16 cellular contexts compared by ENCODE assay signal in the genomic region with DNA sequence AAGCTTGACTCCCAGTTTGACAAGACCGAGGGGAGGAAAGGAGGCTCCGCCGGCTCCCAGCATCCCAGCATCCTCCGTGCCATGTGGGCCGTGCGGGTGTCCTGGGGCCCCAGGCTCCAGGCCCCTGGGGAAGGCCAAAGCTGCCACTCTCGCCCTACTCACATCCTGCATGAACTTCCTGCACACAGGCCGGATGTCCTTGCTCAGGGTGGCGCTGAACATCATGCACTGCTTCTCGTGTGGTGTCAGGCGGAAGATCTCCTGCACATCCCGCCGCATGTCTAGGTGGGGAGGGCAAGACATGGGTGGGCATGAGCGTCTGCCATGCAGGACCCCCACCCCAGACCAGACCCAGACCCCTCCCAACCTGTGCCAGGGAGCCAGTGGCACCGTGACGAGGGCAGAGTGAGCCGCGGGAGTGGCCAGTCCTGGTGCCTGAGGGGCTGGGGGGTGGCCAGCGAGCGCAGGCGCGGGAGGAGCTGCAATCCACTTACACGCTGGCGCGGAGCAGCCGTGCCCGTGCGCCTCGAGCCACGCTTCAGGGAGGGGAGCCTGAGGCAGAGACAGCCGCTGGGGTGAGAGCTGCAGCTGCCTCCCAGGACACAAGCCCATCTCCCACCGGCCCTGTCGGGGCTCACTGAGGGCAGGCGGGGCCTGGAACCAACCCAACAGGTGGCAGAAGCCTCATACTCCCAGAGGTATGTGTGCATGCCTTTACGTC. TPM values are rescaled to one million over a fixed set of nuclear protein-coding genes. Genes with fewer than 3 reads are reported as not detected.
DNase-seq lines count a peak whose midpoint lies in the region; ATAC-seq and TF ChIP-seq lines count a peak whose summit lies in the region.
"Had no signal": no experiment of that assay in that cellular context is flagged by ENCODE, and none has a peak within 500 bp of the region (broad histone marks: within the 10 kb centered on the region; RNA-seq: fewer than 3 reads in every experiment).

No MANE protein-coding gene starts in this region.

- H3K4me1 Mint-ChIP-seq in activated naive CD8-positive, alpha-beta T cell treated with anti-CD3 and anti-CD28 coated beads for 36 hours, result peaks cover 52% of the 10 kb centered on the region

- peaks cover 4% of the 10 kb centered on the region for H3K27me3 Mint-ChIP-seq in activated naive CD8-positive, alpha-beta T cell treated with anti-CD3 and anti-CD28 coated beads for 36 hours

- peak overlapping the region; percentile 78 for H3K27ac Mint-ChIP-seq in activated naive CD8-positive, alpha-beta T cell treated with anti-CD3 and anti-CD28 coated beads for 36 hours
- H3K27ac Mint-ChIP-seq: WTC11 had no signal

- H3K9me3 ChIP-seq in spleen, result no peaks in the 10 kb centered on the region
- H3K9me3 ChIP-seq: esophagus muscularis mucosa, tibial artery had no signal

- peaks cover 8 to 100% (median 82%) of the 10 kb centered on the region in 6 donors for H3K36me3 ChIP-seq in spleen

- ATAC-seq in GM21723 (IDR thresholded peaks at IDR 0.05; ENCODE audit: unreplicated experiment) (no peak), GM18870 (IDR thresholded peaks at IDR 0.05; ENCODE audit: unreplicated experiment) (no peak), HG03097 (IDR thresholded peaks at IDR 0.05; ENCODE audit: low FRiP score, unreplicated experiment) (no peak)
- ATAC-seq: WTC11 had no signal

- no peak for TF ChIP-seq CTCF in spleen (IDR thresholded peaks at IDR 0.05 in 8 of 11, conservative IDR thresholded peaks at IDR 0.05 in 3 of 11)

- H3K27ac ChIP-seq in spleen, result peak overlapping the region; percentile 47 to 89 (median 82)
- H3K27ac ChIP-seq: esophagus muscularis mucosa, tibial artery had no signal

- H3K9me3 Mint-ChIP-seq in activated naive CD8-positive, alpha-beta T cell treated with anti-CD3 and anti-CD28 coated beads for 36 hours, result no peaks in the 10 kb centered on the region
- H3K9me3 Mint-ChIP-seq: WTC11 had no signal

- H3K4me3 ChIP-seq in spleen, result peak overlapping the region in 2 of 8 donors; percentile 2 to 38
- H3K4me3 ChIP-seq: esophagus muscularis mucosa, lung, smooth muscle cell, tibial artery had no signal

- H3K4me1 ChIP-seq in spleen, result peaks cover 50 to 100% (median 87%) of the 10 kb centered on the region in 6 donors

- TF ChIP-seq POLR2A in GM18526 (IDR thresholded peaks at IDR 0.05; ENCODE audit: extremely low read depth, insufficient read length), result peak; percentile 21
- TF ChIP-seq POLR2A in spleen (IDR thresholded peaks at IDR 0.05), result no peak

- H3K27me3 ChIP-seq in spleen (replicated peaks in 1 of 7), result no peaks in the 10 kb centered on the region
- H3K27me3 ChIP-seq: esophagus muscularis mucosa, tibial artery had no signal

- H3K36me3 Mint-ChIP-seq in activated naive CD8-positive, alpha-beta T cell treated with anti-CD3 and anti-CD28 coated beads for 36 hours, result peaks cover 62% of the 10 kb centered on the region

- intact Hi-C loops in spleen (cut with DNase I; ENCODE audit: low total_unique reads), result no loop called here

- 69 to 76% (median 73%) methylated on average over 13 to 35 of the region's 35 CpGs for WGBS in spleen, 5 donors

- H3K4me3 Mint-ChIP-seq in activated naive CD8-positive, alpha-beta T cell treated with anti-CD3 and anti-CD28 coated beads for 36 hours, result peak overlapping the region; percentile 53
- H3K4me3 Mint-ChIP-seq: WTC11 had no signal

- DNase-seq in T-helper 22 cell (ENCODE audit: low read depth) (peak; percentile 42), spleen (peak; percentile 90), DMS153 treated with DMSO at 0.1 percent for 48 hours (lab: John Stamatoyannopoulos, UW; ENCODE audit: unreplicated experiment) (no peak)
- no peak for DNase-seq in activated naive CD8-positive, alpha-beta T cell treated with anti-CD3 and anti-CD28 coated beads for 36 hours
- DNase-seq: Calu3; NCI-H2029 treated with DMSO at 0.1 percent for 48 hours; NK-92 treated with Interleukin-12 subunit alpha and Interleukin-12 subunit beta, amount 100 ng/mL, for 24 hours; tibial artery had no signal

RNA-seq across cellular contexts. Expression of a gene that starts 8.9 kb away (rescaled TPM):
- total RNA-seq in activated naive CD8-positive, alpha-beta T cell treated with anti-CD3 and anti-CD28 coated beads for 36 hours, result 100 to 1,000 TPM; 300 to 306 TPM
- total RNA-seq in spleen, result 100 to 1,000 TPM in 6 of 7 donors, 10 to 100 TPM in 1; 81.8 to 155 (median 124) TPM
- 100 to 1,000 TPM; 176 to 267 (median 248) TPM for polyA plus RNA-seq in spleen

RNA-seq across cellular contexts. Expression of a gene that starts 22.9 kb away (rescaled TPM):
- 100 to 1,000 TPM; 168 to 169 TPM for total RNA-seq in activated naive CD8-positive, alpha-beta T cell treated with anti-CD3 and anti-CD28 coated beads for 36 hours
- total RNA-seq in spleen, result 100 to 1,000 TPM; 138 to 213 (median 175) TPM
- 100 to 1,000 TPM in 2 of 3 donors, 10 to 100 TPM in 1; 93.3 to 186 (median 113) TPM for polyA plus RNA-seq in spleen

RNA-seq across cellular contexts. Expression of a gene that starts 29.0 kb away (rescaled TPM):
- 100 to 1,000 TPM; 219 to 223 TPM for total RNA-seq in activated naive CD8-positive, alpha-beta T cell treated with anti-CD3 and anti-CD28 coated beads for 36 hours
- 100 to 1,000 TPM; 190 to 455 (median 280) TPM for total RNA-seq in spleen
- polyA plus RNA-seq in spleen, result 10 to 100 TPM; 42.8 to 87.8 (median 55.7) TPM

Comparison
In these comparisons a context has a peak if more than half of its experiments do, and no peak if none do; other contexts are left out.
1. DNase-seq: peak in T-helper 22 cell (single experiment) and spleen (single experiment); none in activated naive CD8-positive, alpha-beta T cell treated with anti-CD3 and anti-CD28 coated beads for 36 hours (single experiment) and DMS153 treated with DMSO at 0.1 percent for 48 hours (single experiment).